In the genomic region with DNA sequence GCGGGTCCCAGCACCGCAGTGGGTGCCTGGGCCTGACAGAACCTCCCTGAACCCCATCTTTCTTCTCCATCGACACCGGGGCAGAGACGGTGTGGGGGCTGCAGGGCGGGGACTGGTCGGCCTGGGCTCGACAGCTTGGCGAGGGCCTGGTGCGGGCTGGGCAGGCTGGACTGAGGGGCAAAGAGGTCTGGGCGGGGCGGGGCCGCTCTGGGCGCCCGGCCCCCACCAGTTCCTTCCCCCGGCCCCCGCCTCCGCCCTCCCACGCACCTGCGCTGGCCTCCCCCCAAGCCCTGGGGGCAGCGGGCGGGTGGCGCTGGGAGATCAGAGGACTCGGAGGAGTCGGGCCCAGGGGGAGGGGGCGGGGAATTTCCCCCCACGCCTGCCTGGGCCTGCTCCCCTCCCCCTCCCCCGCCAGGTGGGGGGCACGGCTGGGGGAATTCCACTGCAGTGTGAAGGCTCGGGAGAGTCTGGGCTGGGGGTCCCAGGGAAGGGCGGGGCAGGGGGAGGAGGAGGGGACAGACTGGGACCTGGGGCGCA, we compare ENCODE assay signal across 10 cellular contexts. TPM values are rescaled to one million over a fixed set of nuclear protein-coding genes. Genes with fewer than 3 reads are reported as not detected.
A peak's percentile ranks its signal among the peaks of the same experiment; 100 is the strongest.
DNase-seq lines count a peak whose midpoint lies in the region; ATAC-seq, FAIRE-seq and TF ChIP-seq lines count a peak whose summit lies in the region.
"Had no signal": no experiment of that assay in that cellular context is flagged by ENCODE, and none has a peak within 500 bp of the region (broad histone marks: within the 10 kb centered on the region; RNA-seq: fewer than 3 reads in every experiment).

No MANE protein-coding gene starts in this region.

- no peak for TF ChIP-seq POLR2A in HepG2 (IDR thresholded peaks at IDR 0.05; ENCODE audit: insufficient read depth in 1 of 2, low read depth in 2 of 2, low read length in 2 of 2)
- TF ChIP-seq POLR2A in right lobe of liver (IDR thresholded peaks at IDR 0.05): no peak
- TF ChIP-seq POLR2A in transverse colon (IDR thresholded peaks at IDR 0.05): no peak

- H3K4me1 ChIP-seq in HepG2 (ENCODE audit: insufficient read depth, low read length): peaks cover 25% of the 10 kb centered on the region
- H3K4me1 ChIP-seq in right lobe of liver: peaks cover 0 to 11% (median 5%) of the 10 kb centered on the region in 4 donors
- peaks cover 21% of the 10 kb centered on the region for H3K4me1 ChIP-seq in keratinocyte (ENCODE audit: control insufficient read depth, extremely low read depth, insufficient read depth, low read length)
- peaks cover 24 to 44% (median 41%) of the 10 kb centered on the region in 4 donors for H3K4me1 ChIP-seq in transverse colon

- no TSS peak for BruUV-seq in HepG2 (replicated peaks; lab: Mats Ljungman, UMichigan)

- H2AFZ ChIP-seq in HepG2 (ENCODE audit: low read length) (no peak overlapping the region), keratinocyte (ENCODE audit: control insufficient read depth, low read length) (no peak overlapping the region)

- H4K20me1 ChIP-seq in HepG2 (ENCODE audit: insufficient read depth, low read length) (no peaks in the 10 kb centered on the region), keratinocyte (ENCODE audit: control insufficient read depth, extremely low read depth, insufficient read depth, low read length) (no peaks in the 10 kb centered on the region)

- ATAC-seq in HepG2: peak; percentile 8; the same call in 2 of the 3 replicates
- no peak for ATAC-seq in right lobe of liver
- ATAC-seq in HG03460 (IDR thresholded peaks at IDR 0.05; ENCODE audit: unreplicated experiment): no peak

- CTCF ChIA-PET in HepG2 (lab: Yijun Ruan, JAX; ENCODE audit: low intra/inter-chr PET ratio, low total read pairs): interaction anchor here (1.5 kb wide), 1 partner anchor 20 kb away, joined by 3 read pairs; no protein-coding TSS in a partner anchor

- TF ChIP-seq CTCF in HepG2 (CRISPR knock-in tag; IDR thresholded peaks at IDR 0.05): no peak
- TF ChIP-seq CTCF in right lobe of liver (IDR thresholded peaks at IDR 0.05): no peak
- no peak for TF ChIP-seq CTCF in keratinocyte (optimal IDR thresholded peaks at IDR 0.05 in 1 of 3, IDR thresholded peaks at IDR 0.05 in 1 of 3, conservative IDR thresholded peaks at IDR 0.05 in 1 of 3; ENCODE audit: extremely low read depth in 1 of 3, insufficient read depth in 2 of 3, low read length in 3 of 3)
- TF ChIP-seq CTCF in transverse colon (IDR thresholded peaks at IDR 0.05): no peak

- no peak for FAIRE-seq in HepG2 (lab: Jason Lieb, UNC)
- FAIRE-seq in keratinocyte (lab: Jason Lieb, UNC): no peak

- H3K36me3 ChIP-seq in HepG2 (replicated peaks in 1 of 2; ENCODE audit: control insufficient read depth in 1 of 2, insufficient read depth in 2 of 2, low read length in 2 of 2) (no peaks in the 10 kb centered on the region), right lobe of liver (no peaks in the 10 kb centered on the region), SK-N-MC (ENCODE audit: insufficient read depth, low read length) (no peaks in the 10 kb centered on the region), keratinocyte (ENCODE audit: control insufficient read depth in 2 of 2, extremely low read depth in 1 of 2, insufficient read depth in 2 of 2, low read length in 2 of 2) (no peaks in the 10 kb centered on the region), transverse colon (no peaks in the 10 kb centered on the region)

- POLR2A ChIA-PET in HepG2 (lab: Yijun Ruan, JAX): interaction anchor here (0.5 to 2.5 kb wide), 4 partner anchors 18 to 235 kb away, joined by 3 to 10 read pairs (median 3); no protein-coding TSS in a partner anchor

- no peaks in the 10 kb centered on the region for H3K9me3 ChIP-seq in HepG2 (ENCODE audit: low read length)
- H3K9me3 ChIP-seq in right lobe of liver: no peaks in the 10 kb centered on the region
- H3K9me3 ChIP-seq in SK-N-MC (ENCODE audit: low read depth, low read length): no peaks in the 10 kb centered on the region
- no peaks in the 10 kb centered on the region for H3K9me3 ChIP-seq in keratinocyte (ENCODE audit: control insufficient read depth, low read depth, low read length)
- no peaks in the 10 kb centered on the region for H3K9me3 ChIP-seq in transverse colon

- dilution Hi-C loops in keratinocyte (cut with MboI; ENCODE audit: extremely low pct_ligation_motif_present, low sequenced_read_pairs): no loop called here

- peak overlapping the region; percentile 91 for H3K4me2 ChIP-seq in HepG2 (ENCODE audit: low read depth, low read length)
- H3K4me2 ChIP-seq in keratinocyte (ENCODE audit: control insufficient read depth, extremely low read depth, insufficient read depth, low read depth, low read length): peak overlapping the region; percentile 88

- no peaks in the 10 kb centered on the region for H3K9me1 ChIP-seq in keratinocyte (ENCODE audit: control insufficient read depth, extremely low read depth, insufficient read depth, low read length)

- intact Hi-C loops in HepG2 (cut with micrococcal nuclease; ENCODE audit: unreplicated experiment) (no loop called here), right lobe of liver (cut with DNase I) (no loop called here), transverse colon (cut with DNase I; ENCODE audit: low total_unique reads) (no loop called here)

- H3K27me3 ChIP-seq in HepG2 (ENCODE audit: control insufficient read depth in 1 of 2, insufficient read depth in 2 of 2, low read length in 2 of 2) (peaks cover 0 to 15% of the 10 kb centered on the region in 2 experiments; a peak in 3 of 5 replicates), right lobe of liver (peaks cover 7 to 24% of the 10 kb centered on the region in 2 donors), keratinocyte (ENCODE audit: control insufficient read depth, extremely low read depth, insufficient read depth, low read length) (no peaks in the 10 kb centered on the region), transverse colon (peaks cover 91% of the 10 kb centered on the region)

- TF ChIP-seq EP300 in HepG2 (IDR thresholded peaks at IDR 0.05; ENCODE audit: low read depth in 2 of 2, low read length in 2 of 2): no peak
- TF ChIP-seq EP300 in HepG2 (CRISPR knock-in tag; IDR thresholded peaks at IDR 0.05; ENCODE audit: borderline replicate concordance): no peak
- no peak for TF ChIP-seq EP300 in transverse colon (IDR thresholded peaks at IDR 0.05; ENCODE audit: low read depth)

- DNase-seq in HepG2 (ENCODE audit: low spot score) (no peak), right lobe of liver (no peak), SK-N-MC (ENCODE audit: low read depth, low spot score) (no peak), keratinocyte (ENCODE audit: low read depth, low spot score) (no peak), transverse colon (peak; percentile 8), Ammon's horn (ENCODE audit: low spot score) (no peak), NCI-H2107 (lab: John Stamatoyannopoulos, UW) (no peak)
- DNase-seq: activated CD4-positive, alpha-beta T cell treated with anti-CD3 and anti-CD28 coated beads for 1 hour had no signal

- H3K9ac ChIP-seq in HepG2 (ENCODE audit: insufficient read depth, low read depth, low read length) (no peak overlapping the region), SK-N-MC (ENCODE audit: insufficient read length) (no peak overlapping the region), keratinocyte (ENCODE audit: control insufficient read depth, extremely low read depth, insufficient read depth, low read length) (peak overlapping the region; percentile 56)

- no peak for TF ChIP-seq RAD21 in HepG2 (CRISPR knock-in tag; IDR thresholded peaks at IDR 0.05)

- in situ Hi-C loops in HepG2 (cut with HindIII; ENCODE audit: extremely low pct_ligation_motif_present, low pct_unique_long_range_greater_than_20kb) (no loop called here), transverse colon (cut with MboI; ENCODE audit: low pct_ligation_motif_present in 1 of 4, low pct_unique_long_range_greater_than_20kb in 1 of 4, low sequenced_read_pairs in 3 of 4) (no loop called here)

- H3K4me3 ChIP-seq in HepG2 (replicated peaks in 1 of 3; ENCODE audit: insufficient read depth in 1 of 3, low read depth in 2 of 3, low read length in 3 of 3): peak overlapping the region; percentile 51 to 78 (median 63); a peak in 4 of 6 replicates
- no peak overlapping the region for H3K4me3 ChIP-seq in right lobe of liver
- H3K4me3 ChIP-seq in SK-N-MC: peak overlapping the region; percentile 83
- peak overlapping the region; percentile 59 to 78 (median 75) for H3K4me3 ChIP-seq in keratinocyte (ENCODE audit: control insufficient read depth in 2 of 3, extremely low read depth in 1 of 3, insufficient read depth in 2 of 3, low read depth in 1 of 3, low read length in 3 of 3)
- H3K4me3 ChIP-seq in transverse colon: peak overlapping the region in 1 of 4 donors; percentile 41

- H3K79me2 ChIP-seq in HepG2 (ENCODE audit: insufficient read depth, low read length) (no peaks in the 10 kb centered on the region), keratinocyte (ENCODE audit: control insufficient read depth, insufficient read depth, low read length) (no peaks in the 10 kb centered on the region)

- 0% methylated on average over 4 of the region's 32 CpGs for WGBS in HepG2 (ENCODE audit: low lambda C conversion rate)
- WGBS in right lobe of liver (ENCODE audit: insufficient coverage, low coverage, low lambda C conversion rate, missing lambda C conversion rate): 0% methylated on average over 11 of the region's 32 CpGs
- 3% methylated on average over 10 of the region's 32 CpGs; no CpG with 5 or more reads in 1 of the 2 donors for WGBS in transverse colon (ENCODE audit: low coverage in 1 of 2), 2 donors

- H3K27ac ChIP-seq in HepG2 (ENCODE audit: extremely low read length, insufficient read depth, low read length) (no peak overlapping the region), right lobe of liver (no peak overlapping the region), SK-N-MC (no peak overlapping the region), keratinocyte (ENCODE audit: control insufficient read depth, insufficient read depth, low read length) (peak overlapping the region; percentile 29), transverse colon (no peak overlapping the region)

RNA-seq across cellular contexts. Expression of a gene that starts 0.9 kb away (rescaled TPM):
- 0.51 and 1.2 TPM in 2 replicates for total RNA-seq in HepG2 (2016; rRNA removed; fragmentation: Illumina TruSeq; extraction: Trizol)
- not detected in 2 replicates for total RNA-seq in HepG2 (2016; cell fraction: cytosol; rRNA removed; fragmentation: Illumina TruSeq; extraction: Trizol; ENCODE audit: low read depth)
- 0.37 and 1.4 TPM in 2 replicates for total RNA-seq in HepG2 (2016; cell fraction: insoluble cytoplasmic fraction; rRNA removed; fragmentation: Illumina TruSeq; extraction: Trizol)
- 0.25 and 0.31 TPM in 2 replicates for total RNA-seq in HepG2 (2016; cell fraction: membrane; rRNA removed; fragmentation: Illumina TruSeq; extraction: Trizol)
- total RNA-seq in HepG2 (2016; cell fraction: nucleus; rRNA removed; fragmentation: Illumina TruSeq; extraction: Trizol): 0.84 and 0.88 TPM in 2 replicates
- polyA plus RNA-seq in HepG2 (2011; rRNA removed): 0.48 and 1.0 TPM in 2 replicates
- 0.50 and 1.1 TPM in 2 replicates for polyA plus RNA-seq in HepG2 (2011; cell fraction: cytosol; rRNA removed)
- 2.7 and 4.2 TPM in 2 replicates for polyA plus RNA-seq in HepG2 (2011; cell fraction: nucleus; rRNA removed)
- 0.37 and 0.42 TPM in 2 replicates for polyA plus RNA-seq in HepG2 (2012)
- 0.07 and 0.14 TPM in 2 replicates for polyA plus RNA-seq in HepG2 (2016; cell fraction: cytosol; fragmentation: Illumina TruSeq; extraction: Trizol; ENCODE audit: low read depth)
- polyA plus RNA-seq in HepG2 (2016; cell fraction: insoluble cytoplasmic fraction; fragmentation: Illumina TruSeq; extraction: Trizol; ENCODE audit: low read depth): 0.38 and 0.40 TPM in 2 replicates
- 0.12 and 0.13 TPM in 2 replicates for polyA plus RNA-seq in HepG2 (2016; cell fraction: membrane; fragmentation: Illumina TruSeq; extraction: Trizol; ENCODE audit: low read depth)
- 0.93 and 1.5 TPM in 2 replicates for polyA plus RNA-seq in HepG2 (2016; cell fraction: nucleus; fragmentation: Illumina TruSeq; extraction: Trizol; ENCODE audit: insufficient read depth, low read depth)
- polyA minus RNA-seq in HepG2 (2011; rRNA and poly(A)+ RNA removed; ENCODE audit: low replicate concordance): 0.33 and 0.68 TPM in 2 replicates
- polyA minus RNA-seq in HepG2 (2011; cell fraction: cytosol; rRNA and poly(A)+ RNA removed): 0.49 and 0.62 TPM in 2 replicates
- polyA minus RNA-seq in HepG2 (2011; cell fraction: nucleus; rRNA and poly(A)+ RNA removed): not detected in 2 replicates
- total RNA-seq in right lobe of liver: not detected
- polyA plus RNA-seq in keratinocyte: 3.3 to 7.4 TPM (median 3.8 TPM) in 3 replicates
- 0.11 TPM for polyA plus RNA-seq in keratinocyte (2011; ENCODE audit: low read depth)
- polyA plus RNA-seq in keratinocyte (2011; cell fraction: cytosol; rRNA removed): 1.2 and 4.1 TPM in 2 replicates
- 13.5 and 26.0 TPM in 2 replicates for polyA plus RNA-seq in keratinocyte (2011; cell fraction: nucleus; rRNA removed)
- polyA plus RNA-seq in keratinocyte (2012; ENCODE audit: low replicate concordance): 1.0 and 6.2 TPM in 2 replicates
- polyA minus RNA-seq in keratinocyte: 0.61 to 1.2 TPM (median 0.75 TPM) in 3 replicates
- 9.6 TPM for polyA minus RNA-seq in keratinocyte (2011; cell fraction: cytosol; rRNA and poly(A)+ RNA removed)
- polyA minus RNA-seq in keratinocyte (2011; cell fraction: nucleus; rRNA and poly(A)+ RNA removed): 14.9 and 15.0 TPM in 2 replicates
- 1 to 10 TPM in 2 of 4 donors, under 1 TPM in 1, not detected in 1; 0.79 to 3.2 (median 1.1) TPM for total RNA-seq in transverse colon
- total RNA-seq: ureter had no signal

RNA-seq across cellular contexts. Expression of a gene that starts 6.0 kb away (rescaled TPM):
- total RNA-seq in HepG2 (2016; rRNA removed; fragmentation: Illumina TruSeq; extraction: Trizol) (15.6 and 24.8 TPM in 2 replicates), right lobe of liver (1 to 10 TPM in 4 of 6 experiments, under 1 TPM in 2; 0.93 to 6.1 (median 3.3) TPM), transverse colon (1 to 10 TPM in 3 of 4 donors, not detected in 1; 3.0 to 5.9 (median 4.4) TPM)
- total RNA-seq in HepG2 (2016; cell fraction: cytosol; rRNA removed; fragmentation: Illumina TruSeq; extraction: Trizol; ENCODE audit: low read depth): 7.8 and 8.9 TPM in 2 replicates
- 13.6 and 26.2 TPM in 2 replicates for total RNA-seq in HepG2 (2016; cell fraction: insoluble cytoplasmic fraction; rRNA removed; fragmentation: Illumina TruSeq; extraction: Trizol)
- 19.5 and 26.0 TPM in 2 replicates for total RNA-seq in HepG2 (2016; cell fraction: membrane; rRNA removed; fragmentation: Illumina TruSeq; extraction: Trizol)
- total RNA-seq in HepG2 (2016; cell fraction: nucleus; rRNA removed; fragmentation: Illumina TruSeq; extraction: Trizol): 16.6 and 19.1 TPM in 2 replicates
- polyA plus RNA-seq in HepG2 (2011; rRNA removed) (15.9 and 17.4 TPM in 2 replicates), keratinocyte (16.8 to 26.6 TPM (median 18.4 TPM) in 3 replicates)
- 11.1 and 17.3 TPM in 2 replicates for polyA plus RNA-seq in HepG2 (2011; cell fraction: cytosol; rRNA removed)
- polyA plus RNA-seq in HepG2 (2011; cell fraction: nucleus; rRNA removed): 29.7 and 33.7 TPM in 2 replicates
- polyA plus RNA-seq in HepG2 (2012): 6.7 and 7.6 TPM in 2 replicates
- 6.6 and 8.9 TPM in 2 replicates for polyA plus RNA-seq in HepG2 (2016; cell fraction: cytosol; fragmentation: Illumina TruSeq; extraction: Trizol; ENCODE audit: low read depth)
- 15.6 and 18.9 TPM in 2 replicates for polyA plus RNA-seq in HepG2 (2016; cell fraction: insoluble cytoplasmic fraction; fragmentation: Illumina TruSeq; extraction: Trizol; ENCODE audit: low read depth)
- polyA plus RNA-seq in HepG2 (2016; cell fraction: membrane; fragmentation: Illumina TruSeq; extraction: Trizol; ENCODE audit: low read depth): 15.5 and 18.8 TPM in 2 replicates
- 35.6 and 37.9 TPM in 2 replicates for polyA plus RNA-seq in HepG2 (2016; cell fraction: nucleus; fragmentation: Illumina TruSeq; extraction: Trizol; ENCODE audit: insufficient read depth, low read depth)
- 34.1 and 50.0 TPM in 2 replicates for polyA minus RNA-seq in HepG2 (2011; rRNA and poly(A)+ RNA removed; ENCODE audit: low replicate concordance)
- polyA minus RNA-seq in HepG2 (2011; cell fraction: cytosol; rRNA and poly(A)+ RNA removed): 12.6 and 13.7 TPM in 2 replicates
- polyA minus RNA-seq in HepG2 (2011; cell fraction: nucleus; rRNA and poly(A)+ RNA removed): 4.7 and 6.1 TPM in 2 replicates
- polyA plus RNA-seq in keratinocyte (2011; ENCODE audit: low read depth): 2.1 TPM
- 20.9 and 30.4 TPM in 2 replicates for polyA plus RNA-seq in keratinocyte (2011; cell fraction: cytosol; rRNA removed)
- 38.6 and 51.9 TPM in 2 replicates for polyA plus RNA-seq in keratinocyte (2011; cell fraction: nucleus; rRNA removed)
- polyA plus RNA-seq in keratinocyte (2012; ENCODE audit: low replicate concordance): 8.2 and 19.1 TPM in 2 replicates
- 15.9 to 29.1 TPM (median 21.6 TPM) in 3 replicates for polyA minus RNA-seq in keratinocyte
- polyA minus RNA-seq in keratinocyte (2011; cell fraction: cytosol; rRNA and poly(A)+ RNA removed): 65.2 TPM
- 18.8 and 21.0 TPM in 2 replicates for polyA minus RNA-seq in keratinocyte (2011; cell fraction: nucleus; rRNA and poly(A)+ RNA removed)

RNA-seq across cellular contexts. Expression of a gene that starts 17.1 kb away (rescaled TPM):
- 8.4 and 27.8 TPM in 2 replicates for total RNA-seq in HepG2 (2016; rRNA removed; fragmentation: Illumina TruSeq; extraction: Trizol)
- 8.3 and 10.7 TPM in 2 replicates for total RNA-seq in HepG2 (2016; cell fraction: cytosol; rRNA removed; fragmentation: Illumina TruSeq; extraction: Trizol; ENCODE audit: low read depth)
- 8.6 and 25.9 TPM in 2 replicates for total RNA-seq in HepG2 (2016; cell fraction: insoluble cytoplasmic fraction; rRNA removed; fragmentation: Illumina TruSeq; extraction: Trizol)
- 12.7 and 13.0 TPM in 2 replicates for total RNA-seq in HepG2 (2016; cell fraction: membrane; rRNA removed; fragmentation: Illumina TruSeq; extraction: Trizol)
- total RNA-seq in HepG2 (2016; cell fraction: nucleus; rRNA removed; fragmentation: Illumina TruSeq; extraction: Trizol): 27.2 and 33.5 TPM in 2 replicates
- polyA plus RNA-seq in HepG2 (2011; rRNA removed): 6.6 and 7.0 TPM in 2 replicates
- 1.9 and 8.9 TPM in 2 replicates for polyA plus RNA-seq in HepG2 (2011; cell fraction: cytosol; rRNA removed)
- 26.5 and 50.1 TPM in 2 replicates for polyA plus RNA-seq in HepG2 (2011; cell fraction: nucleus; rRNA removed)
- polyA plus RNA-seq in HepG2 (2012): 6.9 and 11.9 TPM in 2 replicates
- polyA plus RNA-seq in HepG2 (2016; cell fraction: cytosol; fragmentation: Illumina TruSeq; extraction: Trizol; ENCODE audit: low read depth): 5.7 and 6.3 TPM in 2 replicates
- polyA plus RNA-seq in HepG2 (2016; cell fraction: insoluble cytoplasmic fraction; fragmentation: Illumina TruSeq; extraction: Trizol; ENCODE audit: low read depth): 14.9 and 16.6 TPM in 2 replicates
- 6.9 and 8.9 TPM in 2 replicates for polyA plus RNA-seq in HepG2 (2016; cell fraction: membrane; fragmentation: Illumina TruSeq; extraction: Trizol; ENCODE audit: low read depth)
- 68.0 and 69.8 TPM in 2 replicates for polyA plus RNA-seq in HepG2 (2016; cell fraction: nucleus; fragmentation: Illumina TruSeq; extraction: Trizol; ENCODE audit: insufficient read depth, low read depth)
- polyA minus RNA-seq in HepG2 (2011; rRNA and poly(A)+ RNA removed; ENCODE audit: low replicate concordance): 9.6 and 11.3 TPM in 2 replicates
- 3.5 and 4.1 TPM in 2 replicates for polyA minus RNA-seq in HepG2 (2011; cell fraction: cytosol; rRNA and poly(A)+ RNA removed)
- polyA minus RNA-seq in HepG2 (2011; cell fraction: nucleus; rRNA and poly(A)+ RNA removed): 9.4 and 9.8 TPM in 2 replicates
- total RNA-seq in right lobe of liver: 1 to 10 TPM in 5 of 6 experiments, under 1 TPM in 1; 0.68 to 6.5 (median 1.7) TPM
- polyA plus RNA-seq in keratinocyte: 3.0 to 16.0 TPM (median 6.9 TPM) in 3 replicates
- polyA plus RNA-seq in keratinocyte (2011; ENCODE audit: low read depth): not detected
- polyA plus RNA-seq in keratinocyte (2011; cell fraction: cytosol; rRNA removed): 2.7 and 7.9 TPM in 2 replicates
- 8.5 and 13.2 TPM in 2 replicates for polyA plus RNA-seq in keratinocyte (2011; cell fraction: nucleus; rRNA removed)
- 1.1 and 29.9 TPM in 2 replicates for polyA plus RNA-seq in keratinocyte (2012; ENCODE audit: low replicate concordance)
- polyA minus RNA-seq in keratinocyte: 1.7 to 16.9 TPM (median 3.0 TPM) in 3 replicates
- polyA minus RNA-seq in keratinocyte (2011; cell fraction: cytosol; rRNA and poly(A)+ RNA removed): 10.9 TPM
- 4.3 and 6.8 TPM in 2 replicates for polyA minus RNA-seq in keratinocyte (2011; cell fraction: nucleus; rRNA and poly(A)+ RNA removed)
- total RNA-seq in transverse colon: 1 to 10 TPM in 2 of 4 donors, under 1 TPM in 1, not detected in 1; 0.55 to 3.6 (median 3.0) TPM

RNA-seq across cellular contexts. Expression of a gene that starts 49.6 kb away (rescaled TPM):
- total RNA-seq in HepG2 (2016; rRNA removed; fragmentation: Illumina TruSeq; extraction: Trizol): 0.08 and 0.15 TPM in 2 replicates
- total RNA-seq in HepG2 (2016; cell fraction: cytosol; rRNA removed; fragmentation: Illumina TruSeq; extraction: Trizol; ENCODE audit: low read depth): not detected in 2 replicates
- 0.09 and 0.11 TPM in 2 replicates for total RNA-seq in HepG2 (2016; cell fraction: insoluble cytoplasmic fraction; rRNA removed; fragmentation: Illumina TruSeq; extraction: Trizol)
- total RNA-seq in HepG2 (2016; cell fraction: membrane; rRNA removed; fragmentation: Illumina TruSeq; extraction: Trizol): 0.09 and 0.14 TPM in 2 replicates
- total RNA-seq in HepG2 (2016; cell fraction: nucleus; rRNA removed; fragmentation: Illumina TruSeq; extraction: Trizol): not detected in 2 replicates
- 0.26 and 0.48 TPM in 2 replicates for polyA plus RNA-seq in HepG2 (2011; rRNA removed)
- 0.26 and 0.52 TPM in 2 replicates for polyA plus RNA-seq in HepG2 (2011; cell fraction: cytosol; rRNA removed)
- 2.1 and 2.4 TPM in 2 replicates for polyA plus RNA-seq in HepG2 (2011; cell fraction: nucleus; rRNA removed)
- 0.32 and 0.53 TPM in 2 replicates for polyA plus RNA-seq in HepG2 (2012)
- 0.08 and 0.20 TPM in 2 replicates for polyA plus RNA-seq in HepG2 (2016; cell fraction: cytosol; fragmentation: Illumina TruSeq; extraction: Trizol; ENCODE audit: low read depth)
- polyA plus RNA-seq in HepG2 (2016; cell fraction: insoluble cytoplasmic fraction; fragmentation: Illumina TruSeq; extraction: Trizol; ENCODE audit: low read depth): 0.15 and 0.17 TPM in 2 replicates
- polyA plus RNA-seq in HepG2 (2016; cell fraction: membrane; fragmentation: Illumina TruSeq; extraction: Trizol; ENCODE audit: low read depth): 0.15 TPM in 1 of 2 replicates, not detected in the other
- polyA plus RNA-seq in HepG2 (2016; cell fraction: nucleus; fragmentation: Illumina TruSeq; extraction: Trizol; ENCODE audit: insufficient read depth, low read depth): 1.1 and 1.3 TPM in 2 replicates
- 0.26 and 1.1 TPM in 2 replicates for polyA minus RNA-seq in HepG2 (2011; rRNA and poly(A)+ RNA removed; ENCODE audit: low replicate concordance)
- polyA minus RNA-seq in HepG2 (2011; cell fraction: cytosol; rRNA and poly(A)+ RNA removed): 0.44 and 0.79 TPM in 2 replicates
- polyA minus RNA-seq in HepG2 (2011; cell fraction: nucleus; rRNA and poly(A)+ RNA removed): 0.77 and 0.99 TPM in 2 replicates
- total RNA-seq in right lobe of liver: 1 to 10 TPM in 2 of 6 experiments, under 1 TPM in 4; 0.25 to 1.7 (median 0.92) TPM
- 0.02 TPM in 1 of 3 replicates, not detected in the others for polyA plus RNA-seq in keratinocyte
- polyA plus RNA-seq in keratinocyte (2011; ENCODE audit: low read depth): 0.21 TPM
- polyA plus RNA-seq in keratinocyte (2011; cell fraction: cytosol; rRNA removed): not detected in 2 replicates
- polyA plus RNA-seq in keratinocyte (2011; cell fraction: nucleus; rRNA removed): 0.09 and 0.12 TPM in 2 replicates
- polyA plus RNA-seq in keratinocyte (2012; ENCODE audit: low replicate concordance): 0.76 TPM in 1 of 2 replicates, not detected in the other
- polyA minus RNA-seq in keratinocyte: not detected in 3 replicates
- not detected for polyA minus RNA-seq in keratinocyte (2011; cell fraction: cytosol; rRNA and poly(A)+ RNA removed)
- not detected in 2 replicates for polyA minus RNA-seq in keratinocyte (2011; cell fraction: nucleus; rRNA and poly(A)+ RNA removed)
- total RNA-seq in transverse colon: 1 to 10 TPM in 1 of 4 donors, under 1 TPM in 1, not detected in 2; 0.55 to 1.1 TPM

RNA-seq across cellular contexts. Expression of a gene that starts 51.4 kb away (rescaled TPM):
- 9.9 and 12.4 TPM in 2 replicates for total RNA-seq in HepG2 (2016; rRNA removed; fragmentation: Illumina TruSeq; extraction: Trizol)
- total RNA-seq in HepG2 (2016; cell fraction: cytosol; rRNA removed; fragmentation: Illumina TruSeq; extraction: Trizol; ENCODE audit: low read depth): 2.1 and 2.4 TPM in 2 replicates
- total RNA-seq in HepG2 (2016; cell fraction: insoluble cytoplasmic fraction; rRNA removed; fragmentation: Illumina TruSeq; extraction: Trizol): 7.4 and 12.0 TPM in 2 replicates
- 5.7 and 6.7 TPM in 2 replicates for total RNA-seq in HepG2 (2016; cell fraction: membrane; rRNA removed; fragmentation: Illumina TruSeq; extraction: Trizol)
- 7.5 and 8.9 TPM in 2 replicates for total RNA-seq in HepG2 (2016; cell fraction: nucleus; rRNA removed; fragmentation: Illumina TruSeq; extraction: Trizol)
- polyA plus RNA-seq in HepG2 (2011; rRNA removed): 7.3 and 11.3 TPM in 2 replicates
- 7.4 and 13.0 TPM in 2 replicates for polyA plus RNA-seq in HepG2 (2011; cell fraction: cytosol; rRNA removed)
- 19.4 and 20.7 TPM in 2 replicates for polyA plus RNA-seq in HepG2 (2011; cell fraction: nucleus; rRNA removed)
- polyA plus RNA-seq in HepG2 (2012): 4.8 and 9.8 TPM in 2 replicates
- polyA plus RNA-seq in HepG2 (2016; cell fraction: cytosol; fragmentation: Illumina TruSeq; extraction: Trizol; ENCODE audit: low read depth): 1.4 and 1.7 TPM in 2 replicates
- polyA plus RNA-seq in HepG2 (2016; cell fraction: insoluble cytoplasmic fraction; fragmentation: Illumina TruSeq; extraction: Trizol; ENCODE audit: low read depth): 9.4 and 11.6 TPM in 2 replicates
- polyA plus RNA-seq in HepG2 (2016; cell fraction: membrane; fragmentation: Illumina TruSeq; extraction: Trizol; ENCODE audit: low read depth): 5.2 and 5.3 TPM in 2 replicates
- polyA plus RNA-seq in HepG2 (2016; cell fraction: nucleus; fragmentation: Illumina TruSeq; extraction: Trizol; ENCODE audit: insufficient read depth, low read depth): 18.2 and 22.5 TPM in 2 replicates
- 19.9 and 35.0 TPM in 2 replicates for polyA minus RNA-seq in HepG2 (2011; rRNA and poly(A)+ RNA removed; ENCODE audit: low replicate concordance)
- 6.9 and 10.6 TPM in 2 replicates for polyA minus RNA-seq in HepG2 (2011; cell fraction: cytosol; rRNA and poly(A)+ RNA removed)
- polyA minus RNA-seq in HepG2 (2011; cell fraction: nucleus; rRNA and poly(A)+ RNA removed): 6.5 and 7.6 TPM in 2 replicates
- total RNA-seq in right lobe of liver: 10 to 100 TPM in 5 of 6 experiments, 1 to 10 TPM in 1; 9.3 to 19.8 (median 15.1) TPM
- 16.2 to 21.7 TPM (median 20.2 TPM) in 3 replicates for polyA plus RNA-seq in keratinocyte
- polyA plus RNA-seq in keratinocyte (2011; ENCODE audit: low read depth): 6.3 TPM
- 13.4 and 25.0 TPM in 2 replicates for polyA plus RNA-seq in keratinocyte (2011; cell fraction: cytosol; rRNA removed)
- polyA plus RNA-seq in keratinocyte (2011; cell fraction: nucleus; rRNA removed): 50.5 and 68.5 TPM in 2 replicates
- polyA plus RNA-seq in keratinocyte (2012; ENCODE audit: low replicate concordance): 26.3 and 27.0 TPM in 2 replicates
- 12.1 to 32.5 TPM (median 17.2 TPM) in 3 replicates for polyA minus RNA-seq in keratinocyte
- 50.5 TPM for polyA minus RNA-seq in keratinocyte (2011; cell fraction: cytosol; rRNA and poly(A)+ RNA removed)
- polyA minus RNA-seq in keratinocyte (2011; cell fraction: nucleus; rRNA and poly(A)+ RNA removed): 27.9 and 30.1 TPM in 2 replicates
- total RNA-seq in transverse colon: 10 to 100 TPM; 29.1 to 59.1 (median 34.6) TPM

Comparison
In these comparisons a context has a peak if more than half of its experiments do, and no peak if none do; other contexts are left out.
1. H3K4me3 ChIP-seq: peak in HepG2 (3 of 3), SK-N-MC (single experiment) and keratinocyte (3 of 3); none in right lobe of liver (0 of 3).